1 cellular context compared by ENCODE assay signal in the genomic region with DNA sequence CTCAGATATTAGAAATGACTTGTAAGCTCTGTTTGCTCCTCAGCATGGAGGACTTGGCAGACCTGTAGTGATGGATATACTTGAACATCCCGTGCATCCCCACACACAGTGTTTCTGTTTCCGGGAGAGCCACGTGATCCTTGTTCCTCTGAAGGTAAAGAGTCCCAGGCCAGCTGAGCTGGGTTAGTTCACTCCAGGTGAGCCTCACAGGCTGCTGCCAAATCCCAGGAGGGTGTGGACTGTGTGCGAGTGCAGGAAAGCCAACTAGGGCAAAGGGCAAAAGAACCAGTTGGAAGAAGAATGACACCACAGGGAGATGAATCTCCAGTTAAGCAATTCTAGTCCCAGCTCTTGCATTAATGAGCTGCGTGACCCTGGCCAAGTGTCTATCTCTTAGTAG.
TF ChIP-seq lines count a peak whose summit lies in the region.

No MANE protein-coding gene starts in this region.

TF ChIP-seq in HepG2, 621 proteins besides CTCF, POLR2A, EP300 and RAD21:
- TF ChIP-seq, protein P1, sequence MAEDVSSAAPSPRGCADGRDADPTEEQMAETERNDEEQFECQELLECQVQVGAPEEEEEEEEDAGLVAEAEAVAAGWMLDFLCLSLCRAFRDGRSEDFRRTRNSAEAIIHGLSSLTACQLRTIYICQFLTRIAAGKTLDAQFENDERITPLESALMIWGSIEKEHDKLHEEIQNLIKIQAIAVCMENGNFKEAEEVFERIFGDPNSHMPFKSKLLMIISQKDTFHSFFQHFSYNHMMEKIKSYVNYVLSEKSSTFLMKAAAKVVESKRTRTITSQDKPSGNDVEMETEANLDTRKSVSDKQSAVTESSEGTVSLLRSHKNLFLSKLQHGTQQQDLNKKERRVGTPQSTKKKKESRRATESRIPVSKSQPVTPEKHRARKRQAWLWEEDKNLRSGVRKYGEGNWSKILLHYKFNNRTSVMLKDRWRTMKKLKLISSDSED (CRISPR knock-in tag; IDR thresholded peaks at IDR 0.05), result no peak
- TF ChIP-seq ZBTB38 (CRISPR knock-in tag; IDR thresholded peaks at IDR 0.05) (no peak), KLF15 (CRISPR knock-in tag; IDR thresholded peaks at IDR 0.05; ENCODE audit: borderline replicate concordance) (no peak), NAIF1 (CRISPR knock-in tag; IDR thresholded peaks at IDR 0.05; ENCODE audit: borderline replicate concordance) (no peak), HNF4G (IDR thresholded peaks at IDR 0.05; ENCODE audit: borderline replicate concordance, low read depth, low read length) (no peak), HNF4G (CRISPR knock-in tag; IDR thresholded peaks at IDR 0.05; ENCODE audit: borderline replicate concordance, low read depth) (no peak), GZF1 (CRISPR knock-in tag; IDR thresholded peaks at IDR 0.05) (no peak), SSRP1 (CRISPR knock-in tag; IDR thresholded peaks at IDR 0.05) (no peak), TARDBP (CRISPR knock-in tag; IDR thresholded peaks at IDR 0.05) (no peak), RXRB (CRISPR knock-in tag; IDR thresholded peaks at IDR 0.05; ENCODE audit: borderline replicate concordance) (peak; percentile 46; the same call in 1 of the 2 replicates), SKI (IDR thresholded peaks at IDR 0.05; ENCODE audit: partially characterized antibody) (no peak), PPARG (CRISPR knock-in tag; conservative IDR thresholded peaks at IDR 0.05) (peak; percentile 67), PLRG1 (conservative IDR thresholded peaks at IDR 0.05) (no peak), CREM (IDR thresholded peaks at IDR 0.05) (no peak), CREM (CRISPR knock-in tag; IDR thresholded peaks at IDR 0.05) (no peak), POLR2AphosphoS2 (IDR thresholded peaks at IDR 0.05; ENCODE audit: low read depth, low read length) (no peak), SP1 (IDR thresholded peaks at IDR 0.05) (no peak), SP1 (CRISPR knock-in tag; IDR thresholded peaks at IDR 0.05) (no peak), ZNF468 (CRISPR knock-in tag; IDR thresholded peaks at IDR 0.05) (no peak), ZNF766 (CRISPR knock-in tag; IDR thresholded peaks at IDR 0.05; ENCODE audit: borderline replicate concordance) (no peak), CEBPB (IDR thresholded peaks at IDR 0.05; ENCODE audit: borderline replicate concordance, low read depth, low read length) (no peak; the same call in 1 of the 2 replicates), HNF4A (CRISPR knock-in tag; IDR thresholded peaks at IDR 0.05) (peak; percentile 24; the same call in 1 of the 2 replicates), RXRA (CRISPR knock-in tag; IDR thresholded peaks at IDR 0.05) (peak; percentile 65; the same call in 1 of the 2 replicates)
- TF ChIP-seq, protein P2, sequence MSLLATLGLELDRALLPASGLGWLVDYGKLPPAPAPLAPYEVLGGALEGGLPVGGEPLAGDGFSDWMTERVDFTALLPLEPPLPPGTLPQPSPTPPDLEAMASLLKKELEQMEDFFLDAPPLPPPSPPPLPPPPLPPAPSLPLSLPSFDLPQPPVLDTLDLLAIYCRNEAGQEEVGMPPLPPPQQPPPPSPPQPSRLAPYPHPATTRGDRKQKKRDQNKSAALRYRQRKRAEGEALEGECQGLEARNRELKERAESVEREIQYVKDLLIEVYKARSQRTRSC (CRISPR knock-in tag; IDR thresholded peaks at IDR 0.05; ENCODE audit: low read depth), result no peak
- TF ChIP-seq, protein P3, sequence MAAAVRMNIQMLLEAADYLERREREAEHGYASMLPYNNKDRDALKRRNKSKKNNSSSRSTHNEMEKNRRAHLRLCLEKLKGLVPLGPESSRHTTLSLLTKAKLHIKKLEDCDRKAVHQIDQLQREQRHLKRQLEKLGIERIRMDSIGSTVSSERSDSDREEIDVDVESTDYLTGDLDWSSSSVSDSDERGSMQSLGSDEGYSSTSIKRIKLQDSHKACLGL (CRISPR knock-in tag; IDR thresholded peaks at IDR 0.05), result no peak
- TF ChIP-seq, protein P4, sequence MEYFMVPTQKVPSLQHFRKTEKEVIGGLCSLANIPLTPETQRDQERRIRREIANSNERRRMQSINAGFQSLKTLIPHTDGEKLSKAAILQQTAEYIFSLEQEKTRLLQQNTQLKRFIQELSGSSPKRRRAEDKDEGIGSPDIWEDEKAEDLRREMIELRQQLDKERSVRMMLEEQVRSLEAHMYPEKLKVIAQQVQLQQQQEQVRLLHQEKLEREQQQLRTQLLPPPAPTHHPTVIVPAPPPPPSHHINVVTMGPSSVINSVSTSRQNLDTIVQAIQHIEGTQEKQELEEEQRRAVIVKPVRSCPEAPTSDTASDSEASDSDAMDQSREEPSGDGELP (IDR thresholded peaks at IDR 0.05; ENCODE audit: borderline replicate concordance, low read depth), result peak; percentile 17; the same call in 1 of the 2 replicates
- TF ChIP-seq, protein P5, sequence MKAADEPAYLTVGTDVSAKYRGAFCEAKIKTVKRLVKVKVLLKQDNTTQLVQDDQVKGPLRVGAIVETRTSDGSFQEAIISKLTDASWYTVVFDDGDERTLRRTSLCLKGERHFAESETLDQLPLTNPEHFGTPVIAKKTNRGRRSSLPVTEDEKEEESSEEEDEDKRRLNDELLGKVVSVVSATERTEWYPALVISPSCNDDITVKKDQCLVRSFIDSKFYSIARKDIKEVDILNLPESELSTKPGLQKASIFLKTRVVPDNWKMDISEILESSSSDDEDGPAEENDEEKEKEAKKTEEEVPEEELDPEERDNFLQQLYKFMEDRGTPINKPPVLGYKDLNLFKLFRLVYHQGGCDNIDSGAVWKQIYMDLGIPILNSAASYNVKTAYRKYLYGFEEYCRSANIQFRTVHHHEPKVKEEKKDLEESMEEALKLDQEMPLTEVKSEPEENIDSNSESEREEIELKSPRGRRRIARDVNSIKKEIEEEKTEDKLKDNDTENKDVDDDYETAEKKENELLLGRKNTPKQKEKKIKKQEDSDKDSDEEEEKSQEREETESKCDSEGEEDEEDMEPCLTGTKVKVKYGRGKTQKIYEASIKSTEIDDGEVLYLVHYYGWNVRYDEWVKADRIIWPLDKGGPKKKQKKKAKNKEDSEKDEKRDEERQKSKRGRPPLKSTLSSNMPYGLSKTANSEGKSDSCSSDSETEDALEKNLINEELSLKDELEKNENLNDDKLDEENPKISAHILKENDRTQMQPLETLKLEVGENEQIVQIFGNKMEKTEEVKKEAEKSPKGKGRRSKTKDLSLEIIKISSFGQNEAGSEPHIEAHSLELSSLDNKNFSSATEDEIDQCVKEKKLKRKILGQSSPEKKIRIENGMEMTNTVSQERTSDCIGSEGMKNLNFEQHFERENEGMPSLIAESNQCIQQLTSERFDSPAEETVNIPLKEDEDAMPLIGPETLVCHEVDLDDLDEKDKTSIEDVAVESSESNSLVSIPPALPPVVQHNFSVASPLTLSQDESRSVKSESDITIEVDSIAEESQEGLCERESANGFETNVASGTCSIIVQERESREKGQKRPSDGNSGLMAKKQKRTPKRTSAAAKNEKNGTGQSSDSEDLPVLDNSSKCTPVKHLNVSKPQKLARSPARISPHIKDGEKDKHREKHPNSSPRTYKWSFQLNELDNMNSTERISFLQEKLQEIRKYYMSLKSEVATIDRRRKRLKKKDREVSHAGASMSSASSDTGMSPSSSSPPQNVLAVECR (CRISPR knock-in tag; IDR thresholded peaks at IDR 0.05; ENCODE audit: borderline replicate concordance), result no peak
